Comparison of ENCODE assay signal across 1 cellular context in genomic region chr3:25604107-25604805, GRCh38.
TF ChIP-seq lines count a peak whose summit lies in the region.

No MANE protein-coding gene starts in this region.

TF ChIP-seq in HCT116, 20 proteins besides CTCF, POLR2A, EP300 and RAD21 (continued from another document):
- TF ChIP-seq ZBTB33 (IDR thresholded peaks at IDR 0.05; ENCODE audit: extremely low read depth, insufficient replicate concordance, low read length) (no peak), CBX3 (IDR thresholded peaks at IDR 0.05; ENCODE audit: low read depth) (no peak), YY1 (IDR thresholded peaks at IDR 0.05; ENCODE audit: extremely low read depth, insufficient replicate concordance, low read depth, low read length) (no peak), EGR1 (IDR thresholded peaks at IDR 0.05; ENCODE audit: low read depth) (no peak), SRF (IDR thresholded peaks at IDR 0.05; ENCODE audit: low read depth) (no peak)
- TF ChIP-seq, protein P1, sequence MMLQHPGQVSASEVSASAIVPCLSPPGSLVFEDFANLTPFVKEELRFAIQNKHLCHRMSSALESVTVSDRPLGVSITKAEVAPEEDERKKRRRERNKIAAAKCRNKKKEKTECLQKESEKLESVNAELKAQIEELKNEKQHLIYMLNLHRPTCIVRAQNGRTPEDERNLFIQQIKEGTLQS (IDR thresholded peaks at IDR 0.05): no peak
